11 cellular contexts compared by ENCODE assay signal in genomic region chr11:63763506-63764200, GRCh38. TPM values are rescaled to one million over a fixed set of nuclear protein-coding genes. Genes with fewer than 3 reads are reported as not detected.
DNase-seq lines count a peak whose midpoint lies in the region; ATAC-seq and TF ChIP-seq lines count a peak whose summit lies in the region.
"Had no signal": no experiment of that assay in that cellular context is flagged by ENCODE, and none has a peak within 500 bp of the region (broad histone marks: within the 10 kb centered on the region; RNA-seq: fewer than 3 reads in every experiment).

No MANE protein-coding gene starts in this region.

- peaks cover 16% of the 10 kb centered on the region for H3K79me2 ChIP-seq in osteoblast (ENCODE audit: insufficient read depth, low read length)

- no peaks in the 10 kb centered on the region for H3K9me3 ChIP-seq in right atrium auricular region
- H3K9me3 ChIP-seq in osteoblast (ENCODE audit: low read depth, low read length): no peaks in the 10 kb centered on the region
- H3K9me3 ChIP-seq in HAP-1: no peaks in the 10 kb centered on the region

- no peak overlapping the region for H3K4me2 ChIP-seq in osteoblast (ENCODE audit: insufficient read depth, low read length)

- H3K36me3 ChIP-seq in right atrium auricular region: peaks cover 3% of the 10 kb centered on the region
- H3K36me3 ChIP-seq in osteoblast (ENCODE audit: insufficient read depth, low read length): peaks cover 10% of the 10 kb centered on the region
- peaks cover 27% of the 10 kb centered on the region for H3K36me3 ChIP-seq in HAP-1 (replicated peaks)

- in situ Hi-C loops in astrocyte of the cerebellum (cut with HindIII; ENCODE audit: low sequenced_read_pairs) (no loop called here), HAP-1 (cut with MboI; ENCODE audit: low sequenced_read_pairs) (no loop called here)

- H3K27me3 ChIP-seq in right atrium auricular region (no peaks in the 10 kb centered on the region), osteoblast (ENCODE audit: insufficient read depth, low read length) (no peaks in the 10 kb centered on the region), HAP-1 (ENCODE audit: low read depth) (no peaks in the 10 kb centered on the region)

- ATAC-seq in HG02642 (IDR thresholded peaks at IDR 0.05; ENCODE audit: poor library complexity, unreplicated experiment): no peak
- no peak for ATAC-seq in GM18873 (IDR thresholded peaks at IDR 0.05; ENCODE audit: low FRiP score, unreplicated experiment)

- H3K4me1 ChIP-seq in right atrium auricular region (peaks cover 0 to 52% of the 10 kb centered on the region in 2 donors), osteoblast (ENCODE audit: insufficient read depth, low read length) (peaks cover 4% of the 10 kb centered on the region), HAP-1 (peaks cover 24% of the 10 kb centered on the region)

- no peak for TF ChIP-seq CTCF in astrocyte of the cerebellum (IDR thresholded peaks at IDR 0.05; ENCODE audit: low read depth, low read length, missing control alignments)
- TF ChIP-seq CTCF in right atrium auricular region (IDR thresholded peaks at IDR 0.05): no peak
- no peak for TF ChIP-seq CTCF in osteoblast (IDR thresholded peaks at IDR 0.05; ENCODE audit: extremely low read depth, low read depth, low read length)

- H3K27ac ChIP-seq in right atrium auricular region (peak overlapping the region; percentile 66 to 73), osteoblast (ENCODE audit: low read depth, low read length) (no peak overlapping the region)

- DNase-seq in 8988T (peak; percentile 79), astrocyte of the cerebellum (ENCODE audit: low read depth) (no peak), right atrium auricular region (ENCODE audit: low spot score) (no peak), osteoblast (ENCODE audit: insufficient read length, low spot score, missing footprints) (peak; percentile 92), middle frontal gyrus (ENCODE audit: extremely low spot score, low spot score) (no peak), HAP-1 (ENCODE audit: low spot score in 2 of 2) (no peak)
- DNase-seq: Kasumi-1; mammary epithelial cell; stimulated activated CD4-positive, alpha-beta T cell treated with anti-CD3 and anti-CD28 coated beads, Interleukin-4, amount 100 ng/mL, for 4 hours had no signal

- H3K4me3 ChIP-seq in astrocyte of the cerebellum (ENCODE audit: low read depth, low read length) (peak overlapping the region; percentile 7), right atrium auricular region (peak overlapping the region; percentile 45 to 60), osteoblast (ENCODE audit: insufficient read depth, low read length) (no peak overlapping the region), HAP-1 (no peak overlapping the region)

- H2AFZ ChIP-seq in osteoblast (ENCODE audit: low read length): no peak overlapping the region

- H4K20me1 ChIP-seq in osteoblast (ENCODE audit: insufficient read depth, low read length): peaks cover 12% of the 10 kb centered on the region

RNA-seq across cellular contexts. Expression of gene ZFTA, which starts 4.9 kb away (rescaled TPM):
- 10 to 100 TPM; 12.2 to 18.5 TPM for total RNA-seq in right atrium auricular region
- 14.5 and 15.3 TPM in 2 replicates for total RNA-seq in osteoblast

RNA-seq across cellular contexts. Expression of gene SPINDOC, which starts 49.6 kb away (rescaled TPM):
- total RNA-seq in right atrium auricular region (10 to 100 TPM in 1 of 2 donors, 1 to 10 TPM in 1; 7.0 to 12.1 TPM), osteoblast (16.2 and 17.7 TPM in 2 replicates)

Comparison
In these comparisons a context has a peak if more than half of its experiments do, and no peak if none do; other contexts are left out.
1. DNase-seq: peak in 8988T (single experiment) and osteoblast (single experiment); none in astrocyte of the cerebellum (single experiment), right atrium auricular region (single experiment), middle frontal gyrus (single experiment) and HAP-1 (0 of 2).
2. H3K4me3 ChIP-seq: peak in astrocyte of the cerebellum (single experiment) and right atrium auricular region (2 of 2); none in osteoblast (single experiment) and HAP-1 (single experiment).